ENCODE assay signal across 16 cellular contexts in the genomic region with DNA sequence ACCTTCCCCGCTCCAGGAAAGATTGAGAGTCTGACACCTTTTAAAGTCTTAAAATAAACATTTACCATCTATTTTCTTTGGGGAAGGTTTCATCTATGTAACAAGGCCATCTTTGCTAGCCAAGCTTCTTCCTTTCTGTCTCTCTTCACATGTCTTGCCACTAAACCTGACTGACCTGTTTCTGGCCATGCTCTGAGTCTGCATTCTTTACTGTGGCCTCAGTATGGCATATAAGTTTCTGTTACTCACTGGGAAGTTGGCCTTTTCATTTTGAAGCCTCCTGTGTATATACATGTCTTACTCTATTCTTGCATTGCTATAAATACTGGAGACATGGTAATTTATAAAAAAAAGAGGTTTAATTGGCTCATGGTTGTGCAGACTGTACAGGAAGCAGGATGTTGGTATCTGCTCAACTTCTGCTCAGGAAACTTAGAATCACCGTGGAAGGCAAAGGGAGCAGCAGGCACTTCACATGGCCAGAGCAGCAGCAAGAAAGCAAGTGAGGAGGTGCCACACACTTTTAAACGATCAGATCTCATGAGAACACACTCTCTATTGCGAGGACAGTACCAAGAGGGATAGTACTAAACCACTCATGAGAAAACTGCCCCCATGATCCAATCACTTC. TPM values are rescaled to one million over a fixed set of nuclear protein-coding genes. Genes with fewer than 3 reads are reported as not detected.
A peak's percentile ranks its signal among the peaks of the same experiment; 100 is the strongest.
DNase-seq lines count a peak whose midpoint lies in the region; ATAC-seq, FAIRE-seq and TF ChIP-seq lines count a peak whose summit lies in the region.
"Had no signal": no experiment of that assay in that cellular context is flagged by ENCODE, and none has a peak within 500 bp of the region (broad histone marks: within the 10 kb centered on the region; RNA-seq: fewer than 3 reads in every experiment).

No MANE protein-coding gene starts in this region.

- H3K9ac ChIP-seq in Loucy (ENCODE audit: low read depth, low read length, poor library complexity, severe bottlenecking) (peak overlapping the region; percentile 44), trophoblast cell (ENCODE audit: low read length) (no peak overlapping the region)

- no peak overlapping the region for H3K4ac ChIP-seq in trophoblast cell (ENCODE audit: low read depth, low read length)

- no peaks in the 10 kb centered on the region for H3K9me3 ChIP-seq in Loucy (ENCODE audit: insufficient read depth, low read depth, low read length)
- H3K9me3 ChIP-seq in trophoblast cell (ENCODE audit: insufficient read depth, low read depth, low read length): no peaks in the 10 kb centered on the region

- H2BK12ac ChIP-seq in trophoblast cell (ENCODE audit: low read length): peak overlapping the region; percentile 41

- H3K4me1 ChIP-seq in Loucy (ENCODE audit: insufficient read depth, low read length, poor library complexity, severe bottlenecking) (peaks cover 34% of the 10 kb centered on the region), trophoblast cell (ENCODE audit: control insufficient read depth in 1 of 2, insufficient read depth in 2 of 2, low read length in 2 of 2) (peaks cover 5 to 14% of the 10 kb centered on the region in 2 experiments)

- H3K4me3 Mint-ChIP-seq in activated CD4-positive, alpha-beta T cell treated with anti-CD3 and anti-CD28 coated beads for 36 hours: no peak overlapping the region

- H2BK5ac ChIP-seq in trophoblast cell (ENCODE audit: low read depth, low read length, poor library complexity): peak overlapping the region; percentile 55

- no peaks in the 10 kb centered on the region for H3K9me3 Mint-ChIP-seq in activated CD4-positive, alpha-beta T cell treated with anti-CD3 and anti-CD28 coated beads for 36 hours (ENCODE audit: low read depth)

- peak overlapping the region; percentile 32 for H3K18ac ChIP-seq in trophoblast cell (ENCODE audit: low read length)

- H3K27ac Mint-ChIP-seq in activated CD4-positive, alpha-beta T cell treated with anti-CD3 and anti-CD28 coated beads for 36 hours: peak overlapping the region; percentile 61

- peaks cover 27% of the 10 kb centered on the region for H3K4me1 Mint-ChIP-seq in activated CD4-positive, alpha-beta T cell treated with anti-CD3 and anti-CD28 coated beads for 36 hours

- no peak for FAIRE-seq in bronchial epithelial cell (lab: Jason Lieb, UNC)
- FAIRE-seq: G401.6 had no signal

- POLR2A ChIA-PET in activated CD4-positive, alpha-beta T cell treated with anti-CD3 and anti-CD28 coated beads for 36 hours (lab: Charles Lee): interaction anchor here (0.6 kb wide), 1 partner anchor 79 kb away, joined by 3 read pairs; a partner anchor contains a TSS

- peaks cover 61% of the 10 kb centered on the region for H3K36me3 Mint-ChIP-seq in activated CD4-positive, alpha-beta T cell treated with anti-CD3 and anti-CD28 coated beads for 36 hours (ENCODE audit: low read depth)

- peaks cover 7% of the 10 kb centered on the region; the same call in 1 of the 2 replicates for H3K36me3 ChIP-seq in Loucy (ENCODE audit: insufficient read depth, low read length)
- H3K36me3 ChIP-seq in bronchial epithelial cell (ENCODE audit: control insufficient read depth, insufficient read depth, low read length): no peaks in the 10 kb centered on the region
- H3K36me3 ChIP-seq in trophoblast cell (ENCODE audit: control insufficient read depth in 1 of 2, insufficient read depth in 2 of 2, low read length in 2 of 2): peaks cover 0 to 5% of the 10 kb centered on the region in 2 experiments

- no peaks in the 10 kb centered on the region for H3K9me2 ChIP-seq in Loucy (replicated peaks; ENCODE audit: low read depth, low read length)

- peak; percentile 9 for DNase-seq in activated CD4-positive, alpha-beta T cell treated with anti-CD3 and anti-CD28 coated beads for 36 hours
- no peak for DNase-seq in activated CD4-positive, alpha-beta T cell treated with anti-CD3 and anti-CD28 coated beads, Interleukin-2, amount 50 U/mL, for 48 hours
- peak; percentile 52 for DNase-seq in bronchial epithelial cell (ENCODE audit: low read depth)
- DNase-seq in trophoblast cell: peak; percentile 71 to 89
- no peak for DNase-seq in activated CD4-positive, CD25-positive, alpha-beta regulatory T cell (lab: John Stamatoyannopoulos, UW)
- DNase-seq in iPS-NIHi7 (ENCODE audit: extremely low spot score): no peak
- DNase-seq: ACHN, brain microvascular endothelial cell, erythroblast, SHP77 treated with DMSO at 0.1 percent for 48 hours had no signal

- H3K4me2 ChIP-seq in Loucy (ENCODE audit: low read depth, low read length, poor library complexity, severe bottlenecking): peak overlapping the region; percentile 44
- H3K4me2 ChIP-seq in trophoblast cell (ENCODE audit: low read length): peak overlapping the region; percentile 37

- no peak overlapping the region for H2AK5ac ChIP-seq in trophoblast cell (ENCODE audit: low read length)

- H3K23ac ChIP-seq in trophoblast cell (ENCODE audit: low read length): no peak overlapping the region

- peaks cover 9% of the 10 kb centered on the region for H3K79me1 ChIP-seq in trophoblast cell (ENCODE audit: low read length)

- intact Hi-C loops in activated CD4-positive, alpha-beta T cell treated with anti-CD3 and anti-CD28 coated beads for 36 hours (cut with DNase I, micrococcal nuclease): no loop called here

- CTCF ChIA-PET in activated CD4-positive, alpha-beta T cell treated with anti-CD3 and anti-CD28 coated beads for 36 hours (lab: Charles Lee): no interaction called here

- H3F3A ChIP-seq in Loucy (ENCODE audit: low read depth): peaks cover 6% of the 10 kb centered on the region

- no peak overlapping the region for H4K12ac ChIP-seq in trophoblast cell (ENCODE audit: low read depth, low read length)

- H3K79me2 ChIP-seq in Loucy (ENCODE audit: insufficient read depth, low read length) (no peaks in the 10 kb centered on the region), trophoblast cell (ENCODE audit: control insufficient read depth, insufficient read depth, low read length, poor library complexity) (no peaks in the 10 kb centered on the region)

- peak; percentile 64 for ATAC-seq in activated CD4-positive, alpha-beta T cell treated with anti-CD3 and anti-CD28 coated beads for 36 hours
- no peak for ATAC-seq in HG03439 (IDR thresholded peaks at IDR 0.05; ENCODE audit: unreplicated experiment)

- peak overlapping the region; percentile 77 for H4K91ac ChIP-seq in trophoblast cell (ENCODE audit: low read depth, low read length)

- H2AFZ ChIP-seq in Loucy (ENCODE audit: low read length): peak overlapping the region; percentile 66
- no peak overlapping the region for H2AFZ ChIP-seq in trophoblast cell (ENCODE audit: insufficient read depth, low read length, poor library complexity)

- peak overlapping the region; percentile 81 for H2BK120ac ChIP-seq in trophoblast cell (ENCODE audit: insufficient read depth, low read length, poor library complexity)

- TF ChIP-seq CTCF in Loucy (conservative IDR thresholded peaks at IDR 0.05; ENCODE audit: low read length): no peak
- TF ChIP-seq CTCF in bronchial epithelial cell (IDR thresholded peaks at IDR 0.05; ENCODE audit: insufficient read depth, low read length, severe bottlenecking): no peak

- H3K27me3 ChIP-seq in Loucy (ENCODE audit: insufficient read depth, low read length, poor library complexity, severe bottlenecking) (no peaks in the 10 kb centered on the region), bronchial epithelial cell (ENCODE audit: control insufficient read depth, insufficient read depth, low read length) (no peaks in the 10 kb centered on the region), trophoblast cell (ENCODE audit: insufficient read depth, low read length) (no peaks in the 10 kb centered on the region)
- H3K27me3 ChIP-seq: brain microvascular endothelial cell had no signal

- H3K14ac ChIP-seq in trophoblast cell (ENCODE audit: low read length): peak overlapping the region; percentile 38

- H3K27me3 Mint-ChIP-seq in activated CD4-positive, alpha-beta T cell treated with anti-CD3 and anti-CD28 coated beads for 36 hours: no peaks in the 10 kb centered on the region

- peak overlapping the region; percentile 9 for H3K4me3 ChIP-seq in Loucy (ENCODE audit: low read length, poor library complexity, severe bottlenecking)
- H3K4me3 ChIP-seq in bronchial epithelial cell (ENCODE audit: low read depth, low read length): no peak overlapping the region
- H3K4me3 ChIP-seq in trophoblast cell (ENCODE audit: low read depth, low read length): no peak overlapping the region

- no CpG with 5 or more reads among the region's 4 CpGs for WGBS in trophoblast cell (ENCODE audit: extremely low coverage, insufficient coverage, insufficient read length)

- H4K20me1 ChIP-seq in Loucy (ENCODE audit: insufficient read depth, low read length, poor library complexity, severe bottlenecking): no peaks in the 10 kb centered on the region

- H4K8ac ChIP-seq in trophoblast cell (ENCODE audit: low read depth, low read length): no peak overlapping the region

- H3K27ac ChIP-seq in trophoblast cell (ENCODE audit: low read depth, low read length): peak overlapping the region; percentile 69
- H3K27ac ChIP-seq: brain microvascular endothelial cell had no signal

RNA-seq across cellular contexts. Expression of a gene that starts 48.1 kb away (rescaled TPM):
- not detected for total RNA-seq in activated CD4-positive, alpha-beta T cell treated with anti-CD3 and anti-CD28 coated beads for 36 hours
- not detected in 2 replicates for total RNA-seq in bronchial epithelial cell
- not detected in 2 replicates for polyA plus RNA-seq in trophoblast cell (2013)
- total RNA-seq: activated CD8-positive, alpha-beta memory T cell treated with anti-CD3 and anti-CD28 coated beads for 36 hours; myocyte; NCI-H460 had no signal

Comparison
In these comparisons a context has a peak if more than half of its experiments do, and no peak if none do; other contexts are left out.
1. DNase-seq: peak in activated CD4-positive, alpha-beta T cell treated with anti-CD3 and anti-CD28 coated beads for 36 hours (single experiment), bronchial epithelial cell (single experiment) and trophoblast cell (2 of 2); none in activated CD4-positive, alpha-beta T cell treated with anti-CD3 and anti-CD28 coated beads, Interleukin-2, amount 50 U/mL, for 48 hours (0 of 2), activated CD4-positive, CD25-positive, alpha-beta regulatory T cell (0 of 4) and iPS-NIHi7 (single experiment).